In the genomic region with DNA sequence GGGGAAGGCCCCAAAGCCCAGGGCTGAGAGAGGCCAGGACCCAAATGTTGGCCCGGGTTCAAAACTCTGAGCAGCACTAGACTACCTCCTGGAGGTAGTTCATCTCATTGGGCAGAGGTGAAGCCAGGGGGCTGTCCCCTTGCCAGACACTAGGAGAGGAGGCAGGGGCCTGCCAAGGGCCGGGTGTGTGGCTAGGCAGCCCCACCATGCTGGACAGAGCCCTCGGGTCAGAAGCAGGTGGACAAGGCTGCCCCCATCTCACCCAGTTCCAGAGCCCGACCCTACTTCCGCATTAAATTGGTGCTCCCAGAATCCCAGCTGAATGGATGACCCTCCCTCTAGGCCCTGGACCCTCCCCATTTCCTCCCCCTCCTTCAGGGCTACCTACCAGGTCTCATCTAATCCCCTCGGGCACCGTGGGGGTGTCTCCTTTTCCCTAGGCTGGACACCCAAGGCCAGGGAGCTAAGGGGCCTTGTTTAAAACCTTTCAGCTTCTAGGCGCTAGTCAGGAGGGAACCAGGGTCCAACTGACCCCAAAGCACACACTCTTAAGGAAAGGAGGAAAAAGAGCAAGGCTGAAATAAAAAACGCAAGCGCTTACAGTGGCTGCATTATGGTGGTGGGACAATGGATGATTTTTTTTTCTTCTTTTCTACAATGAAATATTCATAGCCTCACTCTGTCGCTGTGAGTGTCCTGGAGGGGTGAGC, we compare ENCODE assay signal across 8 cellular contexts.
DNase-seq lines count a peak whose midpoint lies in the region; ATAC-seq and TF ChIP-seq lines count a peak whose summit lies in the region.

No MANE protein-coding gene starts in this region.

- no peak for DNase-seq in activated naive CD4-positive, alpha-beta T cell treated with anti-CD3 and anti-CD28 coated beads, Interleukin-2, amount 50 U/mL, for 16 hours
- no peak for DNase-seq in activated T-helper 1 cell treated with anti-CD3 and anti-CD28 coated beads, Interleukin-12 subunit alpha, Interleukin-12 subunit beta, Interleukin-2, Interleukin-4 antibody, amounts not matched to agents 30 ng/mL and 10 ng/mL and 1 ng/mL, durations not matched to agents 14 hours and 24 hours and 36 hours (ENCODE audit: low spot score)
- DNase-seq in mesenchymal stem cell = no peak
- DNase-seq in upper lobe of left lung = no peak
- no peak for DNase-seq in HUDEP-2 (lab: John Stamatoyannopoulos, UW; ENCODE audit: unreplicated experiment in 76 of 76)

- ATAC-seq in upper lobe of left lung (ENCODE audit: low FRiP score in 2 of 2) = no peak
- ATAC-seq in GM21737 (IDR thresholded peaks at IDR 0.05; ENCODE audit: unreplicated experiment) = no peak
- no peak for ATAC-seq in GM21367 (IDR thresholded peaks at IDR 0.05; ENCODE audit: unreplicated experiment)

- H2AK5ac ChIP-seq in mesenchymal stem cell (ENCODE audit: low read length, severe bottlenecking) = no peak overlapping the region

- no peak overlapping the region for H4K91ac ChIP-seq in mesenchymal stem cell (ENCODE audit: low read length)

- WGBS in mesenchymal stem cell = 74% methylated on average over 8 of the region's 11 CpGs
- 74 to 78% methylated on average over 11 of the region's 11 CpGs for WGBS in upper lobe of left lung, 2 donors

- H2BK15ac ChIP-seq in mesenchymal stem cell (ENCODE audit: low read depth, poor library complexity, severe bottlenecking) = no peak overlapping the region

- H2BK5ac ChIP-seq in mesenchymal stem cell (ENCODE audit: low read depth, low read length, poor library complexity, severe bottlenecking) = no peak overlapping the region

- intact Hi-C loops in activated T-helper 1 cell treated with anti-CD3 and anti-CD28 coated beads, Interleukin-12 subunit alpha, Interleukin-12 subunit beta, Interleukin-2, Interleukin-4 antibody, amounts not matched to agents 30 ng/mL and 10 ng/mL and 1 ng/mL, durations not matched to agents 14 hours and 24 hours and 36 hours (cut with micrococcal nuclease) = no loop called here

- no peaks in the 10 kb centered on the region for H3K27me3 Mint-ChIP-seq in activated naive CD4-positive, alpha-beta T cell treated with anti-CD3 and anti-CD28 coated beads, Interleukin-2, amount 50 U/mL, for 24 hours
- peaks cover 12% of the 10 kb centered on the region for H3K27me3 Mint-ChIP-seq in activated T-helper 1 cell treated with anti-CD3 and anti-CD28 coated beads, Interleukin-12 subunit alpha, Interleukin-12 subunit beta, Interleukin-2, Interleukin-4 antibody, amounts not matched to agents 30 ng/mL and 10 ng/mL and 1 ng/mL, durations not matched to agents 14 hours and 24 hours and 36 hours (ENCODE audit: insufficient read depth)

- H3K4me1 Mint-ChIP-seq in activated naive CD4-positive, alpha-beta T cell treated with anti-CD3 and anti-CD28 coated beads, Interleukin-2, amount 50 U/mL, for 24 hours = peaks cover 11% of the 10 kb centered on the region
- no peaks in the 10 kb centered on the region for H3K4me1 Mint-ChIP-seq in activated T-helper 1 cell treated with anti-CD3 and anti-CD28 coated beads, Interleukin-12 subunit alpha, Interleukin-12 subunit beta, Interleukin-2, Interleukin-4 antibody, amounts not matched to agents 30 ng/mL and 10 ng/mL and 1 ng/mL, durations not matched to agents 14 hours and 24 hours and 36 hours (ENCODE audit: low read depth)

- TF ChIP-seq POLR2A in upper lobe of left lung (IDR thresholded peaks at IDR 0.05) = no peak

- H3K27ac ChIP-seq in mesenchymal stem cell (ENCODE audit: low read length, poor library complexity, severe bottlenecking) = no peak overlapping the region
- H3K27ac ChIP-seq in upper lobe of left lung = no peak overlapping the region

- no peak overlapping the region for H3K9ac ChIP-seq in mesenchymal stem cell (ENCODE audit: low read length)

- H3K9me3 Mint-ChIP-seq in activated naive CD4-positive, alpha-beta T cell treated with anti-CD3 and anti-CD28 coated beads, Interleukin-2, amount 50 U/mL, for 24 hours = no peaks in the 10 kb centered on the region
- no peaks in the 10 kb centered on the region for H3K9me3 Mint-ChIP-seq in activated T-helper 1 cell treated with anti-CD3 and anti-CD28 coated beads, Interleukin-12 subunit alpha, Interleukin-12 subunit beta, Interleukin-2, Interleukin-4 antibody, amounts not matched to agents 30 ng/mL and 10 ng/mL and 1 ng/mL, durations not matched to agents 14 hours and 24 hours and 36 hours

- no peak overlapping the region for H2BK12ac ChIP-seq in mesenchymal stem cell (ENCODE audit: low read length in 2 of 2)

- peak overlapping the region; percentile 79 for H3K4me3 Mint-ChIP-seq in activated naive CD4-positive, alpha-beta T cell treated with anti-CD3 and anti-CD28 coated beads, Interleukin-2, amount 50 U/mL, for 24 hours
- peak overlapping the region; percentile 78 for H3K4me3 Mint-ChIP-seq in activated T-helper 1 cell treated with anti-CD3 and anti-CD28 coated beads, Interleukin-12 subunit alpha, Interleukin-12 subunit beta, Interleukin-2, Interleukin-4 antibody, amounts not matched to agents 30 ng/mL and 10 ng/mL and 1 ng/mL, durations not matched to agents 14 hours and 24 hours and 36 hours

- H3K4ac ChIP-seq in mesenchymal stem cell (ENCODE audit: low read depth in 1 of 2, low read length in 2 of 2) = no peak overlapping the region

- H3K14ac ChIP-seq in mesenchymal stem cell (ENCODE audit: low read length in 2 of 2) = no peak overlapping the region

- H3K36me3 Mint-ChIP-seq in activated naive CD4-positive, alpha-beta T cell treated with anti-CD3 and anti-CD28 coated beads, Interleukin-2, amount 50 U/mL, for 24 hours = no peaks in the 10 kb centered on the region
- H3K36me3 Mint-ChIP-seq in activated T-helper 1 cell treated with anti-CD3 and anti-CD28 coated beads, Interleukin-12 subunit alpha, Interleukin-12 subunit beta, Interleukin-2, Interleukin-4 antibody, amounts not matched to agents 30 ng/mL and 10 ng/mL and 1 ng/mL, durations not matched to agents 14 hours and 24 hours and 36 hours (ENCODE audit: low read depth) = no peaks in the 10 kb centered on the region

- H2BK120ac ChIP-seq in mesenchymal stem cell (ENCODE audit: low read depth, low read length) = no peak overlapping the region

- H3K27ac Mint-ChIP-seq in activated naive CD4-positive, alpha-beta T cell treated with anti-CD3 and anti-CD28 coated beads, Interleukin-2, amount 50 U/mL, for 24 hours = peak overlapping the region; percentile 59
- no peak overlapping the region for H3K27ac Mint-ChIP-seq in activated T-helper 1 cell treated with anti-CD3 and anti-CD28 coated beads, Interleukin-12 subunit alpha, Interleukin-12 subunit beta, Interleukin-2, Interleukin-4 antibody, amounts not matched to agents 30 ng/mL and 10 ng/mL and 1 ng/mL, durations not matched to agents 14 hours and 24 hours and 36 hours

- no peak for TF ChIP-seq CTCF in upper lobe of left lung (IDR thresholded peaks at IDR 0.05)

- H3K36me3 ChIP-seq in mesenchymal stem cell (ENCODE audit: control insufficient read depth in 1 of 2, insufficient read depth in 2 of 2, low read depth in 1 of 2, low read length in 2 of 2) (no peaks in the 10 kb centered on the region), upper lobe of left lung (no peaks in the 10 kb centered on the region)

- peaks cover 19% of the 10 kb centered on the region for H3K4me1 ChIP-seq in mesenchymal stem cell (ENCODE audit: control insufficient read depth, insufficient read depth, low read depth, low read length)
- H3K4me1 ChIP-seq in upper lobe of left lung = peaks cover 0 to 24% (median 2%) of the 10 kb centered on the region in 4 donors

- H3K9me3 ChIP-seq in mesenchymal stem cell (ENCODE audit: control insufficient read depth, low read length) (no peaks in the 10 kb centered on the region), upper lobe of left lung (no peaks in the 10 kb centered on the region)

- H3K79me1 ChIP-seq in mesenchymal stem cell (replicated peaks; ENCODE audit: low read length, poor library complexity, severe bottlenecking) = peaks cover 1% of the 10 kb centered on the region

- no peak overlapping the region for H4K8ac ChIP-seq in mesenchymal stem cell (ENCODE audit: low read length)

- H3K23ac ChIP-seq in mesenchymal stem cell (ENCODE audit: low read length in 2 of 2) = no peak overlapping the region

- peaks cover 50 to 52% of the 10 kb centered on the region in 2 experiments for H3K27me3 ChIP-seq in mesenchymal stem cell (ENCODE audit: control insufficient read depth in 1 of 2, insufficient read depth in 1 of 2, low read length in 2 of 2)
- peaks cover 0 to 3% (median 0%) of the 10 kb centered on the region in 4 donors for H3K27me3 ChIP-seq in upper lobe of left lung

- peak overlapping the region in 1 of 2 experiments; percentile 63 for H3K4me3 ChIP-seq in mesenchymal stem cell (ENCODE audit: insufficient read depth in 1 of 2, low read depth in 1 of 2, low read length in 2 of 2)
- H3K4me3 ChIP-seq in upper lobe of left lung = peak overlapping the region in 3 of 4 donors; percentile 46 to 52 (median 46)

- no peak overlapping the region for H2AFZ ChIP-seq in mesenchymal stem cell (ENCODE audit: low read depth, low read length)

- no peak for TF ChIP-seq EP300 in upper lobe of left lung (IDR thresholded peaks at IDR 0.05)

- peak overlapping the region; percentile 9 for H3K4me2 ChIP-seq in mesenchymal stem cell (ENCODE audit: low read length, poor library complexity, severe bottlenecking)

- no peak overlapping the region for H3K18ac ChIP-seq in mesenchymal stem cell (ENCODE audit: low read depth in 1 of 2, low read length in 2 of 2)
